Comparison of ENCODE assay signal across 21 cellular contexts in genomic region chr6:19802656-19803055, GRCh38. TPM values are rescaled to one million over a fixed set of nuclear protein-coding genes. Genes with fewer than 3 reads are reported as not detected.
DNase-seq lines count a peak whose midpoint lies in the region; ATAC-seq and TF ChIP-seq lines count a peak whose summit lies in the region.
"Had no signal": no experiment of that assay in that cellular context is flagged by ENCODE, and none has a peak within 500 bp of the region (broad histone marks: within the 10 kb centered on the region; RNA-seq: fewer than 3 reads in every experiment).

No MANE protein-coding gene starts in this region.

- H3K36me3 ChIP-seq in esophagus squamous epithelium (no peaks in the 10 kb centered on the region), thyroid gland (no peaks in the 10 kb centered on the region), right lobe of liver (no peaks in the 10 kb centered on the region)
- H3K36me3 ChIP-seq: BLaER1 treated with 17β-estradiol and CSF1 and Interleukin-3, amounts not matched to agents 10 nM and 100 nM had no signal

- H3K9me3 ChIP-seq in esophagus squamous epithelium (no peaks in the 10 kb centered on the region), thyroid gland (no peaks in the 10 kb centered on the region), right lobe of liver (no peaks in the 10 kb centered on the region)
- H3K9me3 ChIP-seq: psoas muscle had no signal

- H3K27ac ChIP-seq in esophagus squamous epithelium (peak overlapping the region in 3 of 4 donors; percentile 59 to 94 (median 85)), thyroid gland (peak overlapping the region in 2 of 3 donors; percentile 98 to 99), right lobe of liver (no peak overlapping the region)
- H3K27ac ChIP-seq: BLaER1 treated with 17β-estradiol and CSF1 and Interleukin-3, amounts not matched to agents 10 nM and 100 nM; psoas muscle had no signal

- no peak for TF ChIP-seq CTCF in esophagus squamous epithelium (IDR thresholded peaks at IDR 0.05)
- no peak for TF ChIP-seq CTCF in thyroid gland (IDR thresholded peaks at IDR 0.05)
- no peak for TF ChIP-seq CTCF in right lobe of liver (IDR thresholded peaks at IDR 0.05)

- ATAC-seq in right lobe of liver = no peak
- ATAC-seq: activated T-cell treated with anti-CD3 and anti-CD28 coated beads, Interleukin-2, amount 50 U/mL, for 72 hours; left lobe of liver; natural killer cell treated with Interleukin-12 subunit alpha and Interleukin-12 subunit beta and Interleukin-15 and Interleukin-18, amount 100 ng/mL, for 72 hours; psoas muscle; Right ventricle myocardium inferior; T-cell had no signal

- WGBS in esophagus squamous epithelium, 2 donors = 78% methylated on average over 6 of the region's 6 CpGs
- 79 to 82% methylated on average over 6 of the region's 6 CpGs for WGBS in thyroid gland, 2 donors
- WGBS in right lobe of liver (ENCODE audit: insufficient coverage, low coverage, low lambda C conversion rate, missing lambda C conversion rate) = 55% methylated on average over 5 of the region's 6 CpGs

- intact Hi-C loops in esophagus squamous epithelium (cut with DNase I) (no loop called here), thyroid gland (cut with DNase I) (no loop called here), right lobe of liver (cut with DNase I) (no loop called here)

- DNase-seq in NCI-H2171 treated with DMSO at 0.1 percent for 48 hours (lab: John Stamatoyannopoulos, UW) (peak; percentile 26), NCI-H2171 (lab: John Stamatoyannopoulos, UW) (no peak), NCI-H1105 treated with DMSO at 0.1 percent for 48 hours (lab: John Stamatoyannopoulos, UW) (peak; percentile 87), esophagus squamous epithelium (lab: John Stamatoyannopoulos, UW) (no peak), thyroid gland (no peak), right lobe of liver (no peak), NCI-H526 treated with DMSO at 0.1 percent for 48 hours (lab: John Stamatoyannopoulos, UW) (no peak), pons (ENCODE audit: low spot score) (no peak)
- DNase-seq: activated CD4-positive, alpha-beta T cell treated with anti-CD3 and anti-CD28 coated beads for 4 hours; activated naive CD4-positive, alpha-beta T cell treated with anti-CD3 and anti-CD28 coated beads, Interleukin-2, amount 50 U/mL, for 16 hours; activated T-cell treated with anti-CD3 and anti-CD28 coated beads, Interleukin-2, amount 50 U/mL, for 72 hours; endodermal cell; NCI-H446 treated with DMSO at 0.1 percent for 48 hours; psoas muscle; small intestine; stimulated activated CD4-positive, alpha-beta T cell treated with anti-CD3 and anti-CD28 coated beads, Interleukin-4, amount 100 ng/mL, for 24 hours; T-cell had no signal

- H3K27me3 ChIP-seq in esophagus squamous epithelium (peaks cover 0 to 5% (median 0%) of the 10 kb centered on the region in 4 donors), thyroid gland (no peaks in the 10 kb centered on the region), right lobe of liver (no peaks in the 10 kb centered on the region)

- TF ChIP-seq POLR2A in esophagus squamous epithelium (IDR thresholded peaks at IDR 0.05) = no peak
- TF ChIP-seq POLR2A in thyroid gland (IDR thresholded peaks at IDR 0.05) = no peak
- TF ChIP-seq POLR2A in right lobe of liver (IDR thresholded peaks at IDR 0.05) = no peak

- H3K4me3 ChIP-seq in esophagus squamous epithelium (no peak overlapping the region), thyroid gland (replicated peaks in 1 of 3) (no peak overlapping the region), right lobe of liver (no peak overlapping the region)
- H3K4me3 ChIP-seq: BLaER1 treated with 17β-estradiol and CSF1 and Interleukin-3, amounts not matched to agents 10 nM and 100 nM; psoas muscle had no signal

- peaks cover 0 to 27% (median 3%) of the 10 kb centered on the region in 3 donors for H3K4me1 ChIP-seq in esophagus squamous epithelium
- H3K4me1 ChIP-seq in thyroid gland = peaks cover 8 to 19% of the 10 kb centered on the region in 2 donors
- peaks cover 0 to 4% (median 0%) of the 10 kb centered on the region in 4 donors for H3K4me1 ChIP-seq in right lobe of liver

RNA-seq across cellular contexts. Expression of gene ID4, which starts 34.5 kb away (rescaled TPM):
- 10 to 100 TPM; 12.9 to 37.0 (median 22.6) TPM for total RNA-seq in esophagus squamous epithelium
- 100 to 1,000 TPM; 333 to 768 (median 629) TPM for total RNA-seq in thyroid gland
- 1 to 10 TPM in 3 of 6 experiments, under 1 TPM in 3; 0.39 to 5.5 (median 1.3) TPM for total RNA-seq in right lobe of liver
- total RNA-seq: activated T-cell treated with anti-CD3 and anti-CD28 coated beads, Interleukin-2, amount 50 U/mL, for 72 hours; natural killer cell treated with Interleukin-12 subunit alpha and Interleukin-12 subunit beta and Interleukin-15 and Interleukin-18, amount 100 ng/mL, for 72 hours; T-cell had no signal

Comparison
In these comparisons a context has a peak if more than half of its experiments do, and no peak if none do; other contexts are left out.
1. DNase-seq: peak in NCI-H2171 treated with DMSO at 0.1 percent for 48 hours (single experiment) and NCI-H1105 treated with DMSO at 0.1 percent for 48 hours (single experiment); none in NCI-H2171 (single experiment), esophagus squamous epithelium (single experiment), thyroid gland (0 of 2), right lobe of liver (0 of 3), NCI-H526 treated with DMSO at 0.1 percent for 48 hours (single experiment) and pons (single experiment).
2. H3K27ac ChIP-seq: peak in esophagus squamous epithelium (3 of 4) and thyroid gland (2 of 3); none in right lobe of liver (0 of 3).
3. RNA of gene ID4, which starts 34.5 kb away (total RNA-seq): 333 to 768 TPM in thyroid gland; 12.9 to 37.0 TPM in esophagus squamous epithelium and 0.39 to 5.5 TPM in right lobe of liver; every median in the first group is over 4 times any median in the second.